8 cellular contexts compared by ENCODE assay signal in genomic region chr19:45692187-45693111, GRCh38. TPM values are rescaled to one million over a fixed set of nuclear protein-coding genes. Genes with fewer than 3 reads are reported as not detected.
DNase-seq lines count a peak whose midpoint lies in the region; ATAC-seq and TF ChIP-seq lines count a peak whose summit lies in the region.

Gene QPCTL (plus strand): TSS chr19:45692666. CDS start chr19:45692704, 38 bp downstream.

- no peaks in the 10 kb centered on the region for H3K27me3 ChIP-seq in kidney epithelial cell (ENCODE audit: control insufficient read depth, insufficient read depth, low read length)

- H3K27ac Mint-ChIP-seq in activated CD4-positive, alpha-beta T cell treated with anti-CD3 and anti-CD28 coated beads for 36 hours: peak within 1 kb of the TSS; percentile 97

- H3K4me3 ChIP-seq in choroid plexus epithelial cell (ENCODE audit: low read depth, low read length) (peak within 1 kb of the TSS; percentile 78), kidney epithelial cell (ENCODE audit: low read depth, low read length) (peak within 1 kb of the TSS; percentile 82)

- no peaks in the 10 kb centered on the region for H3K9me3 Mint-ChIP-seq in activated CD4-positive, alpha-beta T cell treated with anti-CD3 and anti-CD28 coated beads for 36 hours (ENCODE audit: low read depth)

- peak within 1 kb of the TSS; percentile 89 for H3K4me3 Mint-ChIP-seq in activated CD4-positive, alpha-beta T cell treated with anti-CD3 and anti-CD28 coated beads for 36 hours

- peak; percentile 89 for ATAC-seq in HG03439 (IDR thresholded peaks at IDR 0.05; ENCODE audit: unreplicated experiment)
- peak; percentile 92 for ATAC-seq in activated CD4-positive, alpha-beta T cell treated with anti-CD3 and anti-CD28 coated beads for 36 hours

- H3K36me3 ChIP-seq in kidney epithelial cell (ENCODE audit: control insufficient read depth, insufficient read depth, low read length): peaks cover 2% of the 10 kb centered on the region

- CTCF ChIA-PET in activated CD4-positive, alpha-beta T cell treated with anti-CD3 and anti-CD28 coated beads for 36 hours (lab: Charles Lee): interaction anchor here (0.6 to 4.3 kb wide), 36 partner anchors 9 to 1821 kb away, joined by 3 to 75 read pairs (median 4); partner anchors contain the start of genes FBXO46, NKPD1, OPA3 and SIX5

- H3K36me3 Mint-ChIP-seq in activated CD4-positive, alpha-beta T cell treated with anti-CD3 and anti-CD28 coated beads for 36 hours (ENCODE audit: low read depth): peaks cover 54% of the 10 kb centered on the region

- intact Hi-C loops in activated CD4-positive, alpha-beta T cell treated with anti-CD3 and anti-CD28 coated beads for 36 hours (cut with DNase I, micrococcal nuclease): loop anchor here (1.0 to 5.0 kb wide), 27 partner anchors 15 to 1355 kb away; partner anchors contain the start of genes FBXO46 (in 2 of the 2), OPA3 (in 2 of the 2), CCDC61 (in 1 of the 2) and CLPTM1 (in 1 of the 2)

- TF ChIP-seq CTCF in choroid plexus epithelial cell (conservative IDR thresholded peaks at IDR 0.05; ENCODE audit: low read depth, low read length) (no peak), kidney epithelial cell (IDR thresholded peaks at IDR 0.05; ENCODE audit: insufficient read depth, low read length, poor library complexity, severe bottlenecking) (no peak)

- H3K27me3 Mint-ChIP-seq in activated CD4-positive, alpha-beta T cell treated with anti-CD3 and anti-CD28 coated beads for 36 hours: no peaks in the 10 kb centered on the region

- TF ChIP-seq POLR2A in GM19193 (IDR thresholded peaks at IDR 0.05; ENCODE audit: extremely low read depth, insufficient read depth, insufficient read length): peak; percentile 93

- POLR2A ChIA-PET in activated CD4-positive, alpha-beta T cell treated with anti-CD3 and anti-CD28 coated beads for 36 hours (lab: Charles Lee): interaction anchor here (0.5 to 2.0 kb wide), 17 partner anchors 8 to 715 kb away, joined by 3 to 25 read pairs (median 3); partner anchors contain the start of genes EML2, FOSB and SIX5

- DNase-seq in AML-193 (lab: John Stamatoyannopoulos, UW) (peak; percentile 98 to 99), NCI-H510A treated with DMSO at 0.1 percent for 48 hours (lab: John Stamatoyannopoulos, UW) (peak; percentile 100), choroid plexus epithelial cell (ENCODE audit: low read depth) (peak; percentile 100), kidney epithelial cell (ENCODE audit: low read depth) (peak; percentile 99)
- peak; percentile 99 for DNase-seq in activated CD4-positive, alpha-beta T cell treated with anti-CD3 and anti-CD28 coated beads for 36 hours
- DNase-seq in stimulated activated CD4-positive, alpha-beta T cell treated with anti-CD3 and anti-CD28 coated beads, Interleukin-15, amount 100 ng/mL, for 48 hours (ENCODE audit: low read depth in 2 of 2): peak; percentile 94 to 99

- H3K4me1 Mint-ChIP-seq in activated CD4-positive, alpha-beta T cell treated with anti-CD3 and anti-CD28 coated beads for 36 hours: peaks cover 21% of the 10 kb centered on the region

RNA-seq across cellular contexts. Expression of gene QPCTL, which starts in this region (rescaled TPM):
- 10 to 100 TPM; 17.3 to 18.7 TPM for total RNA-seq in activated CD4-positive, alpha-beta T cell treated with anti-CD3 and anti-CD28 coated beads for 36 hours
- total RNA-seq in kidney epithelial cell: 15.6 and 26.2 TPM in 2 replicates

Comparison
In these comparisons a context has a peak if more than half of its experiments do, and no peak if none do; other contexts are left out.
1. Peak in every context shown above with its lines: DNase-seq, ATAC-seq and H3K4me3 ChIP-seq.